Comparison of ENCODE assay signal across 17 cellular contexts in the genomic region with DNA sequence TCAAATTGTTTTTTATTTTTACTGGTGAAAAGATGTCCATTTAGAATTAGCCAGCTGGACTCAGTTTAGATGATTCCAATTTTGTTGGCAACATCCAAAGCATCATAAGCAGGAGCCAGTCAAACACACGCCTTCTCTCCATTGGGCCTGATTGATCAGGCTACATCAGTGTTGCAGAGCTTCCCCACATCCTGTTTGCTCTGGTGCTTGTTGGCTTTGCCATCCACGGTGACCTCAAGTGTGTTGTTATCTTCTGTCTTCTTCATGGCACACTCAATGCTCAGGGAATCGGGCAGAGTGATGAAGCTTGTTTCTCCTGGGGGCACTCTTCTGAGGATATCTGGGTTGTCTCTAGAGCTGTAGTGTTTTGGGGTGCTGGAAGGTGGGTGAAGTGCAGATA.
"Had no signal": no experiment of that assay in that cellular context is flagged by ENCODE, and none has a peak within 500 bp of the region (broad histone marks: within the 10 kb centered on the region; RNA-seq: fewer than 3 reads in every experiment).

No MANE protein-coding gene starts in this region.

- DNase-seq: esophagus squamous epithelium; foreskin fibroblast; kidney; left cardiac atrium; left ventricle myocardium inferior; lower lobe of right lung; natural killer cell; sigmoid colon; stimulated activated CD4-positive, alpha-beta T cell treated with anti-CD3 and anti-CD28 coated beads, Interleukin-2, amount 100 ng/mL, for 24 hours; stimulated activated CD4-positive, alpha-beta T cell treated with anti-CD3 and anti-CD28 coated beads, Interleukin-4, amount 100 ng/mL, for 4 hours; stimulated activated naive B cell treated with anti-CD40 and anti-IgM and Interleukin-4, amounts not matched to agents 10 μg/mL and 1 μg/mL and 100 μg/mL, for 72 hours; stimulated activated naive CD8-positive, alpha-beta T cell treated with anti-CD3 and anti-CD28 coated beads, Interleukin-15, amount 100 ng/mL, for 72 hours; testis; upper lobe of right lung had no signal

- H3K27ac Mint-ChIP-seq: memory B cell; mesothelial cell of epicardium; natural killer cell; stimulated activated naive B cell treated with anti-CD40 and anti-IgM and Interleukin-4, amounts not matched to agents 10 μg/mL and 1 μg/mL and 100 μg/mL, for 72 hours; stimulated activated naive CD8-positive, alpha-beta T cell treated with anti-CD3 and anti-CD28 coated beads, Interleukin-15, amount 100 ng/mL, for 72 hours had no signal

- ATAC-seq: left cardiac atrium; lower lobe of right lung; natural killer cell; stimulated activated naive B cell treated with anti-CD40 and anti-IgM and Interleukin-4, amounts not matched to agents 10 μg/mL and 1 μg/mL and 100 μg/mL, for 72 hours; stimulated activated naive CD8-positive, alpha-beta T cell treated with anti-CD3 and anti-CD28 coated beads, Interleukin-15, amount 100 ng/mL, for 72 hours; upper lobe of right lung had no signal

- H3K9me3 Mint-ChIP-seq: natural killer cell had no signal

- H3K27me3 Mint-ChIP-seq: memory B cell had no signal

- H3K4me3 Mint-ChIP-seq: memory B cell; mesothelial cell of epicardium; natural killer cell; neural crest cell; stimulated activated naive B cell treated with anti-CD40 and anti-IgM and Interleukin-4, amounts not matched to agents 10 μg/mL and 1 μg/mL and 100 μg/mL, for 72 hours; stimulated activated naive CD8-positive, alpha-beta T cell treated with anti-CD3 and anti-CD28 coated beads, Interleukin-15, amount 100 ng/mL, for 72 hours had no signal

- H3K4me1 Mint-ChIP-seq: memory B cell; mesothelial cell of epicardium; neural crest cell; stimulated activated naive B cell treated with anti-CD40 and anti-IgM and Interleukin-4, amounts not matched to agents 10 μg/mL and 1 μg/mL and 100 μg/mL, for 72 hours; stimulated activated naive CD8-positive, alpha-beta T cell treated with anti-CD3 and anti-CD28 coated beads, Interleukin-15, amount 100 ng/mL, for 72 hours had no signal
